ENCODE assay signal across 9 cellular contexts in genomic region chr17:43917348-43918025, GRCh38. TPM values are rescaled to one million over a fixed set of nuclear protein-coding genes. Genes with fewer than 3 reads are reported as not detected.
DNase-seq lines count a peak whose midpoint lies in the region; ATAC-seq lines count a peak whose summit lies in the region.
"Had no signal": no experiment of that assay in that cellular context is flagged by ENCODE, and none has a peak within 500 bp of the region (broad histone marks: within the 10 kb centered on the region; RNA-seq: fewer than 3 reads in every experiment).

No MANE protein-coding gene starts in this region.

- no peaks in the 10 kb centered on the region for H3K9me2 ChIP-seq in Karpas-422 (replicated peaks; ENCODE audit: insufficient read depth, low read length)

- peak overlapping the region; percentile 19 to 63 for H3K4me3 ChIP-seq in CD4-positive, alpha-beta memory T cell (ENCODE audit: low read length in 2 of 2)
- H3K4me3 ChIP-seq in Karpas-422 (ENCODE audit: low read length), result peak overlapping the region; percentile 27; the same call in 1 of the 2 replicates

- no peaks in the 10 kb centered on the region for H3K36me3 Mint-ChIP-seq in CD4-positive, alpha-beta memory T cell

- peak overlapping the region; percentile 21; the same call in 1 of the 2 replicates for H3K9ac ChIP-seq in Karpas-422 (ENCODE audit: low read length)

- H3K36me3 ChIP-seq in CD4-positive, alpha-beta memory T cell (ENCODE audit: insufficient read depth, low read length), result no peaks in the 10 kb centered on the region
- H3K36me3 ChIP-seq in Karpas-422 (ENCODE audit: insufficient read depth, low read length), result no peaks in the 10 kb centered on the region

- H3K4me2 ChIP-seq in Karpas-422 (ENCODE audit: low read depth, low read length, poor library complexity, severe bottlenecking), result peak overlapping the region; percentile 45

- H4K20me1 ChIP-seq in Karpas-422 (ENCODE audit: insufficient read depth, low read depth, low read length), result no peaks in the 10 kb centered on the region

- no peaks in the 10 kb centered on the region for H3K9me3 ChIP-seq in CD4-positive, alpha-beta memory T cell (ENCODE audit: control insufficient read depth in 1 of 2, low read length in 2 of 2)
- no peaks in the 10 kb centered on the region for H3K9me3 ChIP-seq in Karpas-422 (ENCODE audit: low read length)

- POLR2A ChIA-PET in CD4-positive, alpha-beta memory T cell (lab: Charles Lee; ENCODE audit: partially characterized antibody), result interaction anchor here (0.9 to 1.2 kb wide), 3 partner anchors 10 to 556 kb away, joined by 3 to 6 read pairs (median 3); partner anchors contain the start of genes MPP2 and TMEM101

- ATAC-seq in sciatic nerve, result peak; percentile 72
- ATAC-seq in GM21717 (IDR thresholded peaks at IDR 0.05; ENCODE audit: unreplicated experiment), result no peak

- intact Hi-C loops in CD4-positive, alpha-beta memory T cell (cut with micrococcal nuclease), result loop anchor here (1.0 to 10.0 kb wide), 4 partner anchors 9 to 207 kb away; partner anchors contain the start of gene HDAC5
- intact Hi-C loops in head of caudate nucleus (cut with DNase I), result no loop called here
- intact Hi-C loops in sciatic nerve (cut with DNase I), result no loop called here

- H2AFZ ChIP-seq in Karpas-422 (ENCODE audit: low read length), result peak overlapping the region; percentile 58; the same call in 1 of the 2 replicates

- CTCF ChIA-PET in CD4-positive, alpha-beta memory T cell (lab: Charles Lee; ENCODE audit: partially characterized antibody), result interaction anchor here (0.6 to 6.3 kb wide), 11 partner anchors 7 to 1700 kb away, joined by 3 to 34 read pairs (median 4); partner anchors contain the start of gene MPP2

- no peaks in the 10 kb centered on the region for H3K27me3 Mint-ChIP-seq in CD4-positive, alpha-beta memory T cell

- H3K4me1 ChIP-seq in CD4-positive, alpha-beta memory T cell (ENCODE audit: insufficient read depth, low read length), result peaks cover 17% of the 10 kb centered on the region
- H3K4me1 ChIP-seq in Karpas-422 (ENCODE audit: low read length), result peaks cover 14% of the 10 kb centered on the region

- no peaks in the 10 kb centered on the region for H3K79me2 ChIP-seq in Karpas-422 (ENCODE audit: low read length)

- H3K27ac ChIP-seq in CD4-positive, alpha-beta memory T cell (ENCODE audit: low read depth, low read length), result peak overlapping the region; percentile 24
- H3K27ac ChIP-seq in Karpas-422 (ENCODE audit: low read length), result no peak overlapping the region

- peaks cover 11 to 17% (median 14%) of the 10 kb centered on the region in 4 donors for H3K4me1 Mint-ChIP-seq in CD4-positive, alpha-beta memory T cell

- no peaks in the 10 kb centered on the region for H3K27me3 ChIP-seq in CD4-positive, alpha-beta memory T cell (ENCODE audit: insufficient read depth, low read length)
- H3K27me3 ChIP-seq in Karpas-422 (ENCODE audit: low read length), result no peaks in the 10 kb centered on the region

- H3K4me3 Mint-ChIP-seq in CD4-positive, alpha-beta memory T cell, result peak overlapping the region; percentile 79 to 90 (median 86)

- no peaks in the 10 kb centered on the region for H3K9me3 Mint-ChIP-seq in CD4-positive, alpha-beta memory T cell

- peak overlapping the region; percentile 15 to 92 (median 63) for H3K27ac Mint-ChIP-seq in CD4-positive, alpha-beta memory T cell

- peak; percentile 30 to 76 (median 53) for DNase-seq in CD4-positive, alpha-beta memory T cell
- DNase-seq in Karpas-422 (peak; percentile 60), activated T-helper 1 cell treated with Interleukin-2 at 50 U/mL for 16 hours (ENCODE audit: low read depth) (peak; percentile 24), head of caudate nucleus (peak in 37 of 42 donors; percentile 21 to 82 (median 59)), sciatic nerve (ENCODE audit: low spot score) (no peak), NK-92 (lab: John Stamatoyannopoulos, UW; ENCODE audit: unreplicated experiment) (no peak), NCI-H2107 (lab: John Stamatoyannopoulos, UW) (no peak)

RNA-seq across cellular contexts. Expression of gene MPP2, which starts 10.2 kb away (rescaled TPM):
- total RNA-seq in CD4-positive, alpha-beta memory T cell, result 1 to 10 TPM; 2.1 to 3.0 TPM
- polyA plus RNA-seq in CD4-positive, alpha-beta memory T cell, result 1 to 10 TPM in 1 of 2 donors, under 1 TPM in 1; 0.10 to 1.0 TPM
- not detected in 2 replicates for total RNA-seq in Karpas-422 (2014; rRNA removed; shearing (Covaris generic); ENCODE audit: low replicate concordance)
- 4.6 TPM for total RNA-seq in sciatic nerve

RNA-seq across cellular contexts. Expression of gene PPY, which starts 24.8 kb away (rescaled TPM):
- not detected for total RNA-seq in CD4-positive, alpha-beta memory T cell
- polyA plus RNA-seq in CD4-positive, alpha-beta memory T cell, result not detected
- not detected in 2 replicates for total RNA-seq in Karpas-422 (2014; rRNA removed; shearing (Covaris generic); ENCODE audit: low replicate concordance)
- not detected for total RNA-seq in sciatic nerve
- total RNA-seq: glomerular endothelial cell had no signal

RNA-seq across cellular contexts. Expression of gene PYY, which starts 36.3 kb away (rescaled TPM):
- total RNA-seq in CD4-positive, alpha-beta memory T cell, result not detected
- not detected for polyA plus RNA-seq in CD4-positive, alpha-beta memory T cell
- 0.51 TPM in 1 of 2 replicates, not detected in the other for total RNA-seq in Karpas-422 (2014; rRNA removed; shearing (Covaris generic); ENCODE audit: low replicate concordance)
- total RNA-seq in sciatic nerve, result not detected

Comparison
In these comparisons a context has a peak if more than half of its experiments do, and no peak if none do; other contexts are left out.
1. DNase-seq: peak in CD4-positive, alpha-beta memory T cell (5 of 5), Karpas-422 (single experiment), activated T-helper 1 cell treated with Interleukin-2 at 50 U/mL for 16 hours (single experiment) and head of caudate nucleus (37 of 42); none in sciatic nerve (single experiment), NK-92 (single experiment) and NCI-H2107 (single experiment).